In the genomic region with DNA sequence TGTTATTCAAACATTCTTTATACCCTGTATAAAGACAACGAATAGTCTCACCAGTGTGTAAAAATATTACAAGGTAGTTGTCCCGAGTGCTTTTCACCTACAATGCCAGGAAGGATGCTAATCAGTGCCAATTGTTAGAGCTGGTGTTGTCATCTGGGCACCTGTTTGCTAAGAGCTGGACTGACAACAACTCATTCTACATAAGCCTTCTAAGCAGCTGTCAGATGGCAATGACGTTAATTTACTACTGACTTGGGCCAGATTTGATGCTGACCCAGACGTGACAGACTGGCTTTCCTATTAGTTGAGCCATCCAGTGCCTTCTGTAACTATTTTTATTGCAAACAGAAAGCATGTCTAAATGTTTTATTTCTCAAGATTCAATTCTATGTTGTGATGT, we compare ENCODE assay signal across 13 cellular contexts.
"Had no signal": no experiment of that assay in that cellular context is flagged by ENCODE, and none has a peak within 500 bp of the region (broad histone marks: within the 10 kb centered on the region; RNA-seq: fewer than 3 reads in every experiment).

No MANE protein-coding gene starts in this region.

- H3K27ac ChIP-seq: ascending aorta, tibial artery had no signal

- H3K9me3 ChIP-seq: ascending aorta, tibial artery had no signal

- H3K36me3 ChIP-seq: ascending aorta, tibial artery had no signal

- H3K4me3 ChIP-seq: ascending aorta, tibial artery had no signal

- H3K4me1 ChIP-seq: ascending aorta, tibial artery had no signal

- ATAC-seq: activated T-cell treated with anti-CD3 and anti-CD28 coated beads, Interleukin-2, amount 50 U/mL, for 72 hours; stimulated activated naive CD8-positive, alpha-beta T cell treated with anti-CD3 and anti-CD28 coated beads, Interleukin-15, Interleukin-2, amounts not matched to agents 100 U/mL and 50 U/mL, for 24 hours had no signal

- DNase-seq: activated CD4-positive, alpha-beta T cell treated with anti-CD3 and anti-CD28 coated beads, Interleukin-2, amount 50 U/mL, for 4 hours; activated effector memory CD4-positive, alpha-beta T cell treated with anti-CD3 and anti-CD28 coated beads, Interleukin-2, amount 50 U/mL, for 16 hours; activated naive CD4-positive, alpha-beta T cell treated with anti-CD3 and anti-CD28 coated beads, Interleukin-2, amount 50 U/mL, for 16 hours; activated T-cell treated with anti-CD3 and anti-CD28 coated beads, Interleukin-2, amount 50 U/mL, for 72 hours; cerebellar nuclear complex; cortex of kidney; head of caudate nucleus; naive B cell; stimulated activated CD4-positive, alpha-beta T cell treated with anti-CD3 and anti-CD28 coated beads, Interleukin-2, amount 100 ng/mL, for 24 hours; stimulated activated naive CD8-positive, alpha-beta T cell treated with anti-CD3 and anti-CD28 coated beads, Interleukin-15, Interleukin-2, amounts not matched to agents 100 U/mL and 50 U/mL, for 24 hours; substantia nigra; tibial artery had no signal

- H3K27me3 ChIP-seq: ascending aorta, tibial artery had no signal
